In genomic region chr3:119628816-119629445, GRCh38 we compare ENCODE assay signal across 10 cellular contexts. TPM values are rescaled to one million over a fixed set of nuclear protein-coding genes. Genes with fewer than 3 reads are reported as not detected.
A peak's percentile ranks its signal among the peaks of the same experiment; 100 is the strongest.
DNase-seq lines count a peak whose midpoint lies in the region; ATAC-seq and TF ChIP-seq lines count a peak whose summit lies in the region.
"Had no signal": no experiment of that assay in that cellular context is flagged by ENCODE, and none has a peak within 500 bp of the region (broad histone marks: within the 10 kb centered on the region; RNA-seq: fewer than 3 reads in every experiment).

No MANE protein-coding gene starts in this region.

- H3K9me3 Mint-ChIP-seq in activated T-helper 17 cell treated with anti-CD3 and anti-CD28 coated beads, Interleukin-2, amount 50 U/mL, for 72 hours, result no peaks in the 10 kb centered on the region
- H3K9me3 Mint-ChIP-seq: activated T-helper 2 cell treated with anti-CD3 and anti-CD28 coated beads, Interferon-gamma antibody, Interleukin-2, Interleukin-4, amounts not matched to agents 10 μg/mL and 5 μg/mL and 100 μg/mL, durations not matched to agents 14 hours and 24 hours and 36 hours had no signal

- peaks cover 1% of the 10 kb centered on the region for H3K9me3 ChIP-seq in trophoblast cell (ENCODE audit: insufficient read depth, low read depth, low read length)
- no peaks in the 10 kb centered on the region for H3K9me3 ChIP-seq in BE2C

- H3K4me3 ChIP-seq in trophoblast cell (ENCODE audit: low read depth, low read length) (no peak overlapping the region), BE2C (ENCODE audit: low read depth, low read length) (no peak overlapping the region)

- no peak overlapping the region for H3K9ac ChIP-seq in trophoblast cell (ENCODE audit: low read length)

- H3K27me3 ChIP-seq in trophoblast cell (ENCODE audit: insufficient read depth, low read length) (no peaks in the 10 kb centered on the region), BE2C (no peaks in the 10 kb centered on the region)

- TF ChIP-seq CTCF in BE2C (IDR thresholded peaks at IDR 0.05; ENCODE audit: low read depth, low read length), result no peak

- no peaks in the 10 kb centered on the region for H3K36me3 Mint-ChIP-seq in activated T-helper 17 cell treated with anti-CD3 and anti-CD28 coated beads, Interleukin-2, amount 50 U/mL, for 72 hours (ENCODE audit: low read depth)

- H3K36me3 ChIP-seq in trophoblast cell (ENCODE audit: control insufficient read depth in 1 of 2, insufficient read depth in 2 of 2, low read length in 2 of 2) (no peaks in the 10 kb centered on the region), BE2C (no peaks in the 10 kb centered on the region)

- no peak overlapping the region for H3K14ac ChIP-seq in trophoblast cell (ENCODE audit: low read length)

- peak; percentile 24 for ATAC-seq in GM18520 (IDR thresholded peaks at IDR 0.05; ENCODE audit: unreplicated experiment)
- ATAC-seq in HG02588 (IDR thresholded peaks at IDR 0.05; ENCODE audit: unreplicated experiment), result peak; percentile 23
- ATAC-seq in activated T-helper 17 cell treated with anti-CD3 and anti-CD28 coated beads, Interleukin-2, amount 50 U/mL, for 72 hours (replicated peaks), result peak; percentile 43

- peak; percentile 10 to 32 for DNase-seq in trophoblast cell
- DNase-seq in stimulated activated CD4-positive, alpha-beta T cell treated with anti-CD3 and anti-CD28 coated beads, Interleukin-12 subunit alpha, Interleukin-12 subunit beta, amount 100 ng/mL, for 4 hours, result no peak
- no peak for DNase-seq in amniotic stem cell (lab: John Stamatoyannopoulos, UW)
- no peak for DNase-seq in BE2C
- DNase-seq in HUDEP-2 (lab: John Stamatoyannopoulos, UW; ENCODE audit: unreplicated experiment in 76 of 76), result no peak

- peak overlapping the region; percentile 95 for H3K27ac Mint-ChIP-seq in activated T-helper 17 cell treated with anti-CD3 and anti-CD28 coated beads, Interleukin-2, amount 50 U/mL, for 72 hours

- no CpG with 5 or more reads among the region's 1 CpG for WGBS in trophoblast cell (ENCODE audit: extremely low coverage, insufficient coverage, insufficient read length)

- no peak overlapping the region for H3K18ac ChIP-seq in trophoblast cell (ENCODE audit: low read length)

- H3K4me2 ChIP-seq in trophoblast cell (ENCODE audit: low read length), result no peak overlapping the region

- no peak overlapping the region for H3K4ac ChIP-seq in trophoblast cell (ENCODE audit: low read depth, low read length)

- H3K79me1 ChIP-seq in trophoblast cell (ENCODE audit: low read length), result peaks cover 14% of the 10 kb centered on the region

- H4K8ac ChIP-seq in trophoblast cell (ENCODE audit: low read depth, low read length), result no peak overlapping the region

- H3K79me2 ChIP-seq in trophoblast cell (ENCODE audit: control insufficient read depth, insufficient read depth, low read length, poor library complexity), result no peaks in the 10 kb centered on the region

- H2BK5ac ChIP-seq in trophoblast cell (ENCODE audit: low read depth, low read length, poor library complexity), result no peak overlapping the region

- no peaks in the 10 kb centered on the region for H3K27me3 Mint-ChIP-seq in activated T-helper 17 cell treated with anti-CD3 and anti-CD28 coated beads, Interleukin-2, amount 50 U/mL, for 72 hours

- no peak overlapping the region for H2AK5ac ChIP-seq in trophoblast cell (ENCODE audit: low read length)

- no peak overlapping the region for H3K23ac ChIP-seq in trophoblast cell (ENCODE audit: low read length)

- no peak overlapping the region for H2BK12ac ChIP-seq in trophoblast cell (ENCODE audit: low read length)

- H3K4me3 Mint-ChIP-seq in activated T-helper 17 cell treated with anti-CD3 and anti-CD28 coated beads, Interleukin-2, amount 50 U/mL, for 72 hours, result peak overlapping the region; percentile 79

- H4K91ac ChIP-seq in trophoblast cell (ENCODE audit: low read depth, low read length), result no peak overlapping the region

- H2AFZ ChIP-seq in trophoblast cell (ENCODE audit: insufficient read depth, low read length, poor library complexity), result no peak overlapping the region

- peaks cover 38% of the 10 kb centered on the region for H3K4me1 Mint-ChIP-seq in activated T-helper 17 cell treated with anti-CD3 and anti-CD28 coated beads, Interleukin-2, amount 50 U/mL, for 72 hours

- H2BK120ac ChIP-seq in trophoblast cell (ENCODE audit: insufficient read depth, low read length, poor library complexity), result no peak overlapping the region

- peaks cover 16 to 18% of the 10 kb centered on the region in 2 experiments for H3K4me1 ChIP-seq in trophoblast cell (ENCODE audit: control insufficient read depth in 1 of 2, insufficient read depth in 2 of 2, low read length in 2 of 2)
- H3K4me1 ChIP-seq in BE2C, result peaks cover 9% of the 10 kb centered on the region

- no peak overlapping the region for H3K27ac ChIP-seq in trophoblast cell (ENCODE audit: low read depth, low read length)

- no peak overlapping the region for H4K12ac ChIP-seq in trophoblast cell (ENCODE audit: low read depth, low read length)

RNA-seq across cellular contexts. Expression of gene PLA1A, which starts 31.2 kb away (rescaled TPM):
- under 1 TPM; 0.34 to 0.39 TPM for total RNA-seq in activated T-helper 17 cell treated with anti-CD3 and anti-CD28 coated beads, Interleukin-2, amount 50 U/mL, for 72 hours
- 0.03 and 0.05 TPM in 2 replicates for polyA plus RNA-seq in trophoblast cell (2013)
- polyA plus RNA-seq in BE2C (2012; ENCODE audit: insufficient read depth, insufficient read length, low read depth), result not detected
- total RNA-seq: activated T-helper 2 cell treated with anti-CD3 and anti-CD28 coated beads, Interferon-gamma antibody, Interleukin-2, Interleukin-4, amounts not matched to agents 10 μg/mL and 5 μg/mL and 100 μg/mL, durations not matched to agents 14 hours and 24 hours and 36 hours had no signal
- polyA plus RNA-seq: keratinocyte had no signal

RNA-seq across cellular contexts. Expression of gene POPDC2, which starts 31.5 kb away (rescaled TPM):
- 1 to 10 TPM; 4.0 to 4.7 TPM for total RNA-seq in activated T-helper 17 cell treated with anti-CD3 and anti-CD28 coated beads, Interleukin-2, amount 50 U/mL, for 72 hours
- polyA plus RNA-seq in trophoblast cell (2013), result 22.8 and 25.3 TPM in 2 replicates
- polyA plus RNA-seq in BE2C (2012; ENCODE audit: insufficient read depth, insufficient read length, low read depth), result 48.4 TPM

RNA-seq across cellular contexts. Expression of gene COX17, which starts 48.3 kb away (rescaled TPM):
- 10 to 100 TPM; 55.7 to 65.4 TPM for total RNA-seq in activated T-helper 17 cell treated with anti-CD3 and anti-CD28 coated beads, Interleukin-2, amount 50 U/mL, for 72 hours
- polyA plus RNA-seq in trophoblast cell (2013), result 106 and 109 TPM in 2 replicates
- polyA plus RNA-seq in BE2C (2012; ENCODE audit: insufficient read depth, insufficient read length, low read depth), result 175 TPM

RNA-seq across cellular contexts. Expression of gene ADPRH, which starts 49.6 kb away (rescaled TPM):
- 10 to 100 TPM; 11.4 to 14.7 TPM for total RNA-seq in activated T-helper 17 cell treated with anti-CD3 and anti-CD28 coated beads, Interleukin-2, amount 50 U/mL, for 72 hours
- polyA plus RNA-seq in trophoblast cell (2013), result 2.3 and 2.5 TPM in 2 replicates
- 2.7 TPM for polyA plus RNA-seq in BE2C (2012; ENCODE audit: insufficient read depth, insufficient read length, low read depth)

Comparison
In these comparisons a context has a peak if more than half of its experiments do, and no peak if none do; other contexts are left out.
1. DNase-seq: peak in trophoblast cell (2 of 2); none in stimulated activated CD4-positive, alpha-beta T cell treated with anti-CD3 and anti-CD28 coated beads, Interleukin-12 subunit alpha, Interleukin-12 subunit beta, amount 100 ng/mL, for 4 hours (single experiment), amniotic stem cell (single experiment), BE2C (single experiment) and HUDEP-2 (0 of 76).
2. Peak in every context shown above with its lines, with median percentiles within 50 percentile points of each other: ATAC-seq.